Comparison of ENCODE assay signal across 15 cellular contexts in genomic region chr7:1580422-1581030, GRCh38. TPM values are rescaled to one million over a fixed set of nuclear protein-coding genes. Genes with fewer than 3 reads are reported as not detected.
"Had no signal": no experiment of that assay in that cellular context is flagged by ENCODE, and none has a peak within 500 bp of the region (broad histone marks: within the 10 kb centered on the region; RNA-seq: fewer than 3 reads in every experiment).

No MANE protein-coding gene starts in this region.

- H3K36me3 ChIP-seq: colonic mucosa, left lung, ovary had no signal

- DNase-seq: activated CD4-positive, alpha-beta memory T cell treated with anti-CD3 and anti-CD28 coated beads for 36 hours; activated CD4-positive, CD25-positive, alpha-beta regulatory T cell treated with anti-CD3 and anti-CD28 coated beads, Interleukin-2, amount 50 U/mL, for 72 hours; activated gamma-delta T cell; activated naive CD8-positive, alpha-beta T cell treated with anti-CD3 and anti-CD28 coated beads, Interleukin-2, amount 10 ng/mL, durations not matched to agents 7 days and 5 days; activated T-cell treated with anti-CD3 and anti-CD28 coated beads, Interleukin-2, amount 50 U/mL, for 4 hours; aorta; colonic mucosa; effector CD4-positive, alpha-beta T cell; left lung; ovary; stimulated activated CD4-positive, alpha-beta T cell treated with anti-CD3 and anti-CD28 coated beads, Interleukin-4, amount 100 ng/mL, for 1 hour; stimulated activated CD8-positive, alpha-beta memory T cell treated with anti-CD3 and anti-CD28 coated beads, Interleukin-4, amount 100 ng/mL, for 48 hours had no signal

- H3K27me3 ChIP-seq: colonic mucosa, left lung, ovary had no signal

- H3K27ac ChIP-seq: colonic mucosa, left lung, ovary had no signal

- H3K27me3 Mint-ChIP-seq: activated CD4-positive, alpha-beta memory T cell treated with anti-CD3 and anti-CD28 coated beads for 36 hours; activated naive CD8-positive, alpha-beta T cell treated with anti-CD3 and anti-CD28 coated beads, Interleukin-2, amount 10 ng/mL, durations not matched to agents 7 days and 5 days had no signal

- H3K9me3 ChIP-seq: colonic mucosa, left lung, ovary had no signal

- H3K4me1 ChIP-seq: colonic mucosa had no signal

- H3K4me3 Mint-ChIP-seq: activated CD4-positive, alpha-beta memory T cell treated with anti-CD3 and anti-CD28 coated beads for 36 hours; activated naive CD8-positive, alpha-beta T cell treated with anti-CD3 and anti-CD28 coated beads, Interleukin-2, amount 10 ng/mL, durations not matched to agents 7 days and 5 days; activated T-cell treated with anti-CD3 and anti-CD28 coated beads, Interleukin-2, amount 50 U/mL, for 4 hours; neural crest cell; T-helper 2 cell treated with Interferon-gamma antibody and Interleukin-4, amounts not matched to agents 5 μg/mL and 100 μg/mL, for 36 hours had no signal

- H3K9me3 Mint-ChIP-seq: activated CD4-positive, alpha-beta memory T cell treated with anti-CD3 and anti-CD28 coated beads for 36 hours; activated naive CD8-positive, alpha-beta T cell treated with anti-CD3 and anti-CD28 coated beads, Interleukin-2, amount 10 ng/mL, durations not matched to agents 7 days and 5 days; activated T-cell treated with anti-CD3 and anti-CD28 coated beads, Interleukin-2, amount 50 U/mL, for 4 hours; T-helper 2 cell treated with Interferon-gamma antibody and Interleukin-4, amounts not matched to agents 5 μg/mL and 100 μg/mL, for 36 hours had no signal

- H3K4me3 ChIP-seq: colonic mucosa, left lung, ovary had no signal

- H3K27ac Mint-ChIP-seq: activated CD4-positive, alpha-beta memory T cell treated with anti-CD3 and anti-CD28 coated beads for 36 hours; activated naive CD8-positive, alpha-beta T cell treated with anti-CD3 and anti-CD28 coated beads, Interleukin-2, amount 10 ng/mL, durations not matched to agents 7 days and 5 days; T-helper 2 cell treated with Interferon-gamma antibody and Interleukin-4, amounts not matched to agents 5 μg/mL and 100 μg/mL, for 36 hours had no signal

- H3K36me3 Mint-ChIP-seq: activated CD4-positive, alpha-beta memory T cell treated with anti-CD3 and anti-CD28 coated beads for 36 hours; activated naive CD8-positive, alpha-beta T cell treated with anti-CD3 and anti-CD28 coated beads, Interleukin-2, amount 10 ng/mL, durations not matched to agents 7 days and 5 days had no signal

RNA-seq across cellular contexts. Expression of gene TMEM184A, which starts 24.5 kb away (rescaled TPM):
- total RNA-seq: activated CD4-positive, alpha-beta memory T cell treated with anti-CD3 and anti-CD28 coated beads for 36 hours; activated naive CD8-positive, alpha-beta T cell treated with anti-CD3 and anti-CD28 coated beads, Interleukin-2, amount 10 ng/mL, durations not matched to agents 7 days and 5 days; frontal cortex; neural crest cell had no signal
